In genomic region chr20:3797592-3798404, GRCh38 we compare ENCODE assay signal across 8 cellular contexts.
DNase-seq lines count a peak whose midpoint lies in the region; ATAC-seq and TF ChIP-seq lines count a peak whose summit lies in the region.

No MANE protein-coding gene starts in this region.

- no peaks in the 10 kb centered on the region for H3K27me3 Mint-ChIP-seq in stimulated activated memory B cell treated with anti-CD40 and anti-IgM and Interleukin-4, amounts not matched to agents 10 μg/mL and 1 μg/mL and 100 μg/mL, for 72 hours

- peaks cover 68% of the 10 kb centered on the region for H3K4me1 Mint-ChIP-seq in stimulated activated memory B cell treated with anti-CD40 and anti-IgM and Interleukin-4, amounts not matched to agents 10 μg/mL and 1 μg/mL and 100 μg/mL, for 72 hours

- no peaks in the 10 kb centered on the region for H3K9me3 Mint-ChIP-seq in stimulated activated memory B cell treated with anti-CD40 and anti-IgM and Interleukin-4, amounts not matched to agents 10 μg/mL and 1 μg/mL and 100 μg/mL, for 72 hours

- peak overlapping the region; percentile 99 for H3K27ac Mint-ChIP-seq in stimulated activated memory B cell treated with anti-CD40 and anti-IgM and Interleukin-4, amounts not matched to agents 10 μg/mL and 1 μg/mL and 100 μg/mL, for 72 hours

- H3K4me3 ChIP-seq in WI38 (ENCODE audit: low read depth, low read length) = peak overlapping the region; percentile 87
- H3K4me3 ChIP-seq in fibroblast of mammary gland (ENCODE audit: control insufficient read depth, low read depth, low read length) = peak overlapping the region; percentile 74

- TF ChIP-seq CTCF in WI38 (IDR thresholded peaks at IDR 0.05; ENCODE audit: low read depth, low read length) (no peak), fibroblast of mammary gland (conservative IDR thresholded peaks at IDR 0.05; ENCODE audit: control insufficient read depth, insufficient read depth, low read depth, low read length) (no peak)

- peak overlapping the region; percentile 95 for H3K4me3 Mint-ChIP-seq in stimulated activated memory B cell treated with anti-CD40 and anti-IgM and Interleukin-4, amounts not matched to agents 10 μg/mL and 1 μg/mL and 100 μg/mL, for 72 hours

- no peak for ATAC-seq in stimulated activated memory B cell treated with anti-CD40 and anti-IgM and Interleukin-4, amounts not matched to agents 10 μg/mL and 1 μg/mL and 100 μg/mL, for 72 hours

- H3K36me3 Mint-ChIP-seq in stimulated activated memory B cell treated with anti-CD40 and anti-IgM and Interleukin-4, amounts not matched to agents 10 μg/mL and 1 μg/mL and 100 μg/mL, for 72 hours = peaks cover 15% of the 10 kb centered on the region

- DNase-seq in stimulated activated CD4-positive, alpha-beta T cell treated with anti-CD3 and anti-CD28 coated beads, Interleukin-4, amount 100 ng/mL, for 1 hour = peak; percentile 38
- no peak for DNase-seq in stimulated activated CD4-positive, alpha-beta T cell treated with anti-CD3 and anti-CD28 coated beads, Interleukin-1b, Interleukin-23, amount 100 ng/mL, for 48 hours
- no peak for DNase-seq in fibroblast of mammary gland (ENCODE audit: low read depth)
- DNase-seq in NCI-H2196 (lab: John Stamatoyannopoulos, UW; ENCODE audit: unreplicated experiment) = no peak
- no peak for DNase-seq in NCI-H146 treated with DMSO at 0.1 percent for 48 hours (lab: John Stamatoyannopoulos, UW; ENCODE audit: unreplicated experiment)
- no peak for DNase-seq in UCSD-AML1 (lab: John Stamatoyannopoulos, UW; ENCODE audit: unreplicated experiment)
